Comparison of ENCODE assay signal across 13 cellular contexts in genomic region chr5:86500947-86501346, GRCh38.
DNase-seq lines count a peak whose midpoint lies in the region; ATAC-seq and TF ChIP-seq lines count a peak whose summit lies in the region.
"Had no signal": no experiment of that assay in that cellular context is flagged by ENCODE, and none has a peak within 500 bp of the region (broad histone marks: within the 10 kb centered on the region; RNA-seq: fewer than 3 reads in every experiment).

No MANE protein-coding gene starts in this region.

- H3K27me3 ChIP-seq in smooth muscle cell (ENCODE audit: low read depth): no peaks in the 10 kb centered on the region
- H3K27me3 ChIP-seq: testis had no signal

- no peaks in the 10 kb centered on the region for H3K79me2 ChIP-seq in smooth muscle cell (ENCODE audit: low read depth)

- H3K27me3 Mint-ChIP-seq in endothelial cell (ENCODE audit: unreplicated experiment): no peaks in the 10 kb centered on the region

- H2AFZ ChIP-seq in smooth muscle cell (ENCODE audit: low read depth): peak overlapping the region; percentile 62

- H3K4me2 ChIP-seq in smooth muscle cell: no peak overlapping the region

- no peak overlapping the region for H3K4me3 ChIP-seq in smooth muscle cell
- H3K4me3 ChIP-seq in foreskin fibroblast (ENCODE audit: low read depth in 1 of 2, low read length in 2 of 2): no peak overlapping the region
- H3K4me3 ChIP-seq: testis had no signal

- no peak overlapping the region for H3K27ac Mint-ChIP-seq in endothelial cell (ENCODE audit: unreplicated experiment)

- H3K27ac ChIP-seq in smooth muscle cell (ENCODE audit: low read depth): no peak overlapping the region
- H3K27ac ChIP-seq: HL-60, testis had no signal

- 76% methylated on average over 1 of the region's 1 CpG for WGBS in smooth muscle cell (ENCODE audit: low lambda C conversion rate)

- H3K9ac ChIP-seq in smooth muscle cell (ENCODE audit: low read depth): no peak overlapping the region

- H3K9me3 Mint-ChIP-seq in endothelial cell (ENCODE audit: unreplicated experiment): no peaks in the 10 kb centered on the region

- H3K4me1 ChIP-seq in smooth muscle cell (ENCODE audit: low read depth): no peaks in the 10 kb centered on the region
- H3K4me1 ChIP-seq: testis had no signal

- peak; percentile 11 for DNase-seq in SIG-M5 treated with dmso at 0.1 percent for 504 hours (lab: John Stamatoyannopoulos, UW; ENCODE audit: unreplicated experiment)
- no peak for DNase-seq in SIG-M5 (lab: John Stamatoyannopoulos, UW)
- peak; percentile 7 for DNase-seq in NCI-H82 treated with DMSO at 0.1 percent for 48 hours (lab: John Stamatoyannopoulos, UW; ENCODE audit: unreplicated experiment)
- peak; percentile 3 for DNase-seq in endothelial cell (ENCODE audit: low spot score)
- no peak for DNase-seq in smooth muscle cell (lab: John Stamatoyannopoulos, UW; ENCODE audit: unreplicated experiment)
- no peak for DNase-seq in activated CD4-positive, alpha-beta T cell treated with anti-CD3 and anti-CD28 coated beads for 1 hour
- no peak for DNase-seq in foreskin fibroblast
- DNase-seq: amniotic stem cell, head of caudate nucleus, retina, testis had no signal

- H3K9me3 ChIP-seq in smooth muscle cell (replicated peaks; ENCODE audit: low read depth): no peaks in the 10 kb centered on the region
- H3K9me3 ChIP-seq: testis had no signal

- H3K4me1 Mint-ChIP-seq in endothelial cell (ENCODE audit: unreplicated experiment): no peaks in the 10 kb centered on the region

- no peaks in the 10 kb centered on the region for H4K20me1 ChIP-seq in smooth muscle cell (ENCODE audit: low read depth)

- no peak for ATAC-seq in HG03039 (IDR thresholded peaks at IDR 0.05; ENCODE audit: unreplicated experiment)

- H3K36me3 ChIP-seq in smooth muscle cell (ENCODE audit: low read depth): no peaks in the 10 kb centered on the region

- no peaks in the 10 kb centered on the region for H3K36me3 Mint-ChIP-seq in endothelial cell (ENCODE audit: low read depth, unreplicated experiment)

- TF ChIP-seq CTCF in endothelial cell (IDR thresholded peaks at IDR 0.05; ENCODE audit: unreplicated experiment) (no peak), smooth muscle cell (IDR thresholded peaks at IDR 0.05; ENCODE audit: borderline replicate concordance, insufficient read depth, poor library complexity, severe bottlenecking) (peak; percentile 12), foreskin fibroblast (IDR thresholded peaks at IDR 0.05; ENCODE audit: low read depth, low read length) (no peak)

- H3K4me3 Mint-ChIP-seq in endothelial cell (ENCODE audit: unreplicated experiment): no peak overlapping the region

- no peaks in the 10 kb centered on the region for H3F3A ChIP-seq in smooth muscle cell (ENCODE audit: low read depth)

Comparison
In these comparisons a context has a peak if more than half of its experiments do, and no peak if none do; other contexts are left out.
1. DNase-seq: peak in SIG-M5 treated with dmso at 0.1 percent for 504 hours (single experiment), NCI-H82 treated with DMSO at 0.1 percent for 48 hours (single experiment) and endothelial cell (single experiment); none in SIG-M5 (single experiment), smooth muscle cell (single experiment), activated CD4-positive, alpha-beta T cell treated with anti-CD3 and anti-CD28 coated beads for 1 hour (single experiment) and foreskin fibroblast (0 of 2).